In genomic region chr19:14150770-14151661, GRCh38 we compare ENCODE assay signal across 22 cellular contexts. TPM values are rescaled to one million over a fixed set of nuclear protein-coding genes. Genes with fewer than 3 reads are reported as not detected.
DNase-seq lines count a peak whose midpoint lies in the region; ATAC-seq, FAIRE-seq and TF ChIP-seq lines count a peak whose summit lies in the region.
"Had no signal": no experiment of that assay in that cellular context is flagged by ENCODE, and none has a peak within 500 bp of the region (broad histone marks: within the 10 kb centered on the region; RNA-seq: fewer than 3 reads in every experiment).

No MANE protein-coding gene starts in this region.

- H3K4me1 Mint-ChIP-seq in activated CD4-positive, alpha-beta T cell treated with anti-CD3 and anti-CD28 coated beads, Interleukin-2, amount 10 ng/mL, durations not matched to agents 7 days and 5 days = peaks cover 40% of the 10 kb centered on the region
- H3K4me1 Mint-ChIP-seq in endothelial cell (ENCODE audit: unreplicated experiment) = peaks cover 15% of the 10 kb centered on the region

- no peaks in the 10 kb centered on the region for H3K27me3 Mint-ChIP-seq in activated CD4-positive, alpha-beta T cell treated with anti-CD3 and anti-CD28 coated beads, Interleukin-2, amount 10 ng/mL, durations not matched to agents 7 days and 5 days
- peaks cover 2% of the 10 kb centered on the region for H3K27me3 Mint-ChIP-seq in endothelial cell (ENCODE audit: unreplicated experiment)
- H3K27me3 Mint-ChIP-seq: effector memory CD8-positive, alpha-beta T cell had no signal

- peak overlapping the region; percentile 98 for H3K27ac Mint-ChIP-seq in activated CD4-positive, alpha-beta T cell treated with anti-CD3 and anti-CD28 coated beads, Interleukin-2, amount 10 ng/mL, durations not matched to agents 7 days and 5 days
- H3K27ac Mint-ChIP-seq in endothelial cell (ENCODE audit: unreplicated experiment) = no peak overlapping the region

- 93% methylated on average over 36 to 47 of the region's 47 CpGs for WGBS in small intestine, 3 donors

- H3K27ac ChIP-seq in BLaER1 treated with 17β-estradiol and CSF1 and Interleukin-3, amounts not matched to agents 10 nM and 100 nM = peak overlapping the region in 10 of 11 experiments; percentile 64 to 90 (median 83); a peak in 17 of 22 replicates
- H3K27ac ChIP-seq in dorsolateral prefrontal cortex (peak overlapping the region in 44 of 59 donors; percentile 33 to 92 (median 79)), rectal smooth muscle tissue (ENCODE audit: low read depth, low read length) (peak overlapping the region; percentile 69), small intestine (ENCODE audit: low read depth in 1 of 2, low read length in 1 of 2) (no peak overlapping the region)
- H3K27ac ChIP-seq: A549, HL-60 had no signal

- H3K9ac ChIP-seq in BLaER1 treated with 17β-estradiol and CSF1 and Interleukin-3, amounts not matched to agents 10 nM and 100 nM = peak overlapping the region; percentile 66 to 83 (median 78); a peak in 18 of 22 replicates
- H3K9ac ChIP-seq in rectal smooth muscle tissue (ENCODE audit: low read length) = no peak overlapping the region

- no peak for FAIRE-seq in small intestine (lab: Jason Lieb, UNC)
- FAIRE-seq: A549, GM18507, H1, urothelium cell line had no signal

- no peak overlapping the region for H3K4me3 Mint-ChIP-seq in activated CD4-positive, alpha-beta T cell treated with anti-CD3 and anti-CD28 coated beads, Interleukin-2, amount 10 ng/mL, durations not matched to agents 7 days and 5 days
- H3K4me3 Mint-ChIP-seq in endothelial cell (ENCODE audit: unreplicated experiment) = no peak overlapping the region

- H3K4me3 ChIP-seq in BLaER1 treated with 17β-estradiol and CSF1 and Interleukin-3, amounts not matched to agents 10 nM and 100 nM = peak overlapping the region in 2 of 10 experiments; percentile 56 to 64; a peak in 2 of 20 replicates
- no peak overlapping the region for H3K4me3 ChIP-seq in dorsolateral prefrontal cortex
- no peak overlapping the region for H3K4me3 ChIP-seq in rectal smooth muscle tissue (ENCODE audit: low read length)
- no peak overlapping the region for H3K4me3 ChIP-seq in small intestine (ENCODE audit: low read depth in 1 of 2, low read length in 2 of 2)
- H3K4me3 ChIP-seq: A549 had no signal

- TF ChIP-seq CTCF in dorsolateral prefrontal cortex (IDR thresholded peaks at IDR 0.05 in 54 of 56, conservative IDR thresholded peaks at IDR 0.05 in 2 of 56; ENCODE audit: low read depth in 1 of 56, partially characterized antibody in 56 of 56) (no peak), endothelial cell (IDR thresholded peaks at IDR 0.05; ENCODE audit: unreplicated experiment) (no peak)

- no peak for DNase-seq in activated CD4-positive, alpha-beta T cell treated with anti-CD3 and anti-CD28 coated beads, Interleukin-2, amount 10 ng/mL, durations not matched to agents 7 days and 5 days
- no peak for DNase-seq in activated CD4-positive, alpha-beta T cell treated with anti-CD3 and anti-CD28 coated beads for 1 hour
- DNase-seq in dorsolateral prefrontal cortex (no peak), small intestine (no peak), endothelial cell (ENCODE audit: low spot score) (no peak)
- DNase-seq: activated CD4-positive, alpha-beta T cell treated with anti-CD3 and anti-CD28 coated beads, Interleukin-2, amount 50 U/mL, for 1 hour; amygdala; cerebellar nuclear complex; DMS79 treated with DMSO at 0.1 percent for 48 hours; effector memory CD8-positive, alpha-beta T cell; NCI-H2029 treated with DMSO at 0.1 percent for 48 hours; NCI-H510A; SIG-M5; stimulated activated CD4-positive, alpha-beta T cell treated with anti-CD3 and anti-CD28 coated beads, Interleukin-12 subunit alpha, Interleukin-12 subunit beta, amount 100 ng/mL, for 4 hours had no signal

- H4K20me1 ChIP-seq in BLaER1 treated with 17β-estradiol and CSF1 and Interleukin-3, amounts not matched to agents 10 nM and 100 nM = peaks cover 0 to 38% (median 0%) of the 10 kb centered on the region in 11 experiments; a peak in 4 of 22 replicates

- peaks cover 4% of the 10 kb centered on the region for H3K36me3 Mint-ChIP-seq in activated CD4-positive, alpha-beta T cell treated with anti-CD3 and anti-CD28 coated beads, Interleukin-2, amount 10 ng/mL, durations not matched to agents 7 days and 5 days (ENCODE audit: low read depth)
- H3K36me3 Mint-ChIP-seq in endothelial cell (ENCODE audit: low read depth, unreplicated experiment) = peaks cover 6% of the 10 kb centered on the region

- peaks cover 14 to 40% (median 28%) of the 10 kb centered on the region in 11 experiments; a peak in 19 of 22 replicates for H3K36me3 ChIP-seq in BLaER1 treated with 17β-estradiol and CSF1 and Interleukin-3, amounts not matched to agents 10 nM and 100 nM
- H3K36me3 ChIP-seq in rectal smooth muscle tissue (ENCODE audit: control insufficient read depth, insufficient read depth, low read length) (peaks cover 13% of the 10 kb centered on the region), small intestine (ENCODE audit: control insufficient read depth in 2 of 2, insufficient read depth in 2 of 2, low read length in 2 of 2) (peaks cover 0 to 1% of the 10 kb centered on the region in 2 donors)

- no peak for ATAC-seq in activated CD4-positive, CD25-positive, alpha-beta regulatory T cell treated with anti-CD3 and anti-CD28 coated beads, Interleukin-2, amount 50 U/mL, for 24 hours
- ATAC-seq: A549; effector memory CD8-positive, alpha-beta T cell had no signal

- peaks cover 44 to 83% (median 62%) of the 10 kb centered on the region in 10 experiments for H3K4me1 ChIP-seq in BLaER1 treated with 17β-estradiol and CSF1 and Interleukin-3, amounts not matched to agents 10 nM and 100 nM
- H3K4me1 ChIP-seq in rectal smooth muscle tissue (ENCODE audit: control insufficient read depth, insufficient read depth, low read length) = peaks cover 20% of the 10 kb centered on the region
- H3K4me1 ChIP-seq in small intestine (ENCODE audit: control insufficient read depth in 2 of 2, insufficient read depth in 1 of 2, low read depth in 1 of 2, low read length in 1 of 2) = no peaks in the 10 kb centered on the region
- H3K4me1 ChIP-seq: A549 had no signal

- H3K9me3 Mint-ChIP-seq in activated CD4-positive, alpha-beta T cell treated with anti-CD3 and anti-CD28 coated beads, Interleukin-2, amount 10 ng/mL, durations not matched to agents 7 days and 5 days = no peaks in the 10 kb centered on the region
- no peaks in the 10 kb centered on the region for H3K9me3 Mint-ChIP-seq in endothelial cell (ENCODE audit: unreplicated experiment)
- H3K9me3 Mint-ChIP-seq: effector memory CD8-positive, alpha-beta T cell had no signal

- peak overlapping the region; percentile 92 to 99 (median 96) for H3K4me2 ChIP-seq in BLaER1 treated with 17β-estradiol and CSF1 and Interleukin-3, amounts not matched to agents 10 nM and 100 nM
- H3K4me2 ChIP-seq: A549 had no signal

- no peaks in the 10 kb centered on the region for H3K9me3 ChIP-seq in BLaER1 treated with 17β-estradiol and CSF1 and Interleukin-3, amounts not matched to agents 10 nM and 100 nM (replicated peaks in 1 of 11)
- no peaks in the 10 kb centered on the region for H3K9me3 ChIP-seq in small intestine (ENCODE audit: control insufficient read depth, low read depth)
- H3K9me3 ChIP-seq: A549 had no signal

- POLR2A ChIA-PET in activated CD4-positive, alpha-beta T cell treated with anti-CD3 and anti-CD28 coated beads, Interleukin-2, amount 10 ng/mL, durations not matched to agents 7 days and 5 days (lab: Charles Lee) = no interaction called here

- intact Hi-C loops in dorsolateral prefrontal cortex (cut with DNase I) = no loop called here

- CTCF ChIA-PET in activated CD4-positive, alpha-beta T cell treated with anti-CD3 and anti-CD28 coated beads, Interleukin-2, amount 10 ng/mL, durations not matched to agents 7 days and 5 days (lab: Charles Lee) = interaction anchor here (1.9 kb wide), 1 partner anchor 14 kb away, joined by 9 read pairs; the partner anchor contains the start of gene ASF1B

- no peaks in the 10 kb centered on the region for H3K27me3 ChIP-seq in BLaER1 treated with 17β-estradiol and CSF1 and Interleukin-3, amounts not matched to agents 10 nM and 100 nM
- H3K27me3 ChIP-seq in dorsolateral prefrontal cortex = no peaks in the 10 kb centered on the region
- no peaks in the 10 kb centered on the region for H3K27me3 ChIP-seq in rectal smooth muscle tissue (ENCODE audit: control insufficient read depth, insufficient read depth, low read length)
- H3K27me3 ChIP-seq in small intestine (ENCODE audit: control insufficient read depth in 2 of 2, insufficient read depth in 2 of 2, low read length in 2 of 2) = no peaks in the 10 kb centered on the region

RNA-seq across cellular contexts. Expression of gene ASF1B, which starts 14.6 kb away (rescaled TPM):
- 100 to 1,000 TPM; 119 to 131 TPM for total RNA-seq in activated CD4-positive, alpha-beta T cell treated with anti-CD3 and anti-CD28 coated beads, Interleukin-2, amount 10 ng/mL, durations not matched to agents 7 days and 5 days
- total RNA-seq in dorsolateral prefrontal cortex = 1 to 10 TPM in 13 of 120 experiments, under 1 TPM in 42, not detected in 65; 0.22 to 2.4 (median 0.63) TPM
- polyA plus RNA-seq in small intestine = 10 to 100 TPM in 1 of 3 donors, 1 to 10 TPM in 2; 3.1 to 26.2 (median 5.1) TPM
- total RNA-seq in endothelial cell (ENCODE audit: unreplicated experiment) = 7.1 TPM

RNA-seq across cellular contexts. Expression of gene PRKACA, which starts 33.5 kb away (rescaled TPM):
- total RNA-seq in activated CD4-positive, alpha-beta T cell treated with anti-CD3 and anti-CD28 coated beads, Interleukin-2, amount 10 ng/mL, durations not matched to agents 7 days and 5 days = 10 to 100 TPM; 50.6 to 56.8 TPM
- total RNA-seq in dorsolateral prefrontal cortex (100 to 1,000 TPM in 118 of 120 experiments, 10 to 100 TPM in 2; 87.9 to 222 (median 163) TPM), endothelial cell (ENCODE audit: unreplicated experiment) (122 TPM)
- polyA plus RNA-seq in small intestine = 10 to 100 TPM; 34.7 to 51.3 (median 37.0) TPM

RNA-seq across cellular contexts. Expression of gene ADGRL1, which starts 55.0 kb away (rescaled TPM):
- 10 to 100 TPM; 12.5 to 14.0 TPM for total RNA-seq in activated CD4-positive, alpha-beta T cell treated with anti-CD3 and anti-CD28 coated beads, Interleukin-2, amount 10 ng/mL, durations not matched to agents 7 days and 5 days
- total RNA-seq in dorsolateral prefrontal cortex (100 to 1,000 TPM in 119 of 120 experiments, 10 to 100 TPM in 1; 90.1 to 295 (median 174) TPM), endothelial cell (ENCODE audit: unreplicated experiment) (32.9 TPM)
- polyA plus RNA-seq in small intestine = 10 to 100 TPM; 11.1 to 22.7 (median 13.4) TPM

Comparison
In these comparisons a context has a peak if more than half of its experiments do, and no peak if none do; other contexts are left out.
1. H3K27ac ChIP-seq: peak in BLaER1 treated with 17β-estradiol and CSF1 and Interleukin-3, amounts not matched to agents 10 nM and 100 nM (10 of 11), dorsolateral prefrontal cortex (44 of 59) and rectal smooth muscle tissue (single experiment); none in small intestine (0 of 2).
2. RNA of gene ASF1B, which starts 14.6 kb away (total RNA-seq): 119 to 131 TPM in activated CD4-positive, alpha-beta T cell treated with anti-CD3 and anti-CD28 coated beads, Interleukin-2, amount 10 ng/mL, durations not matched to agents 7 days and 5 days; 7.1 TPM in endothelial cell (single experiment) and 0.22 to 2.4 TPM in dorsolateral prefrontal cortex; every median in the first group is over 10 times any median in the second.